Comparison of ENCODE assay signal across 9 cellular contexts in genomic region chr2:9251154-9252001, GRCh38. TPM values are rescaled to one million over a fixed set of nuclear protein-coding genes. Genes with fewer than 3 reads are reported as not detected.
DNase-seq lines count a peak whose midpoint lies in the region; ATAC-seq, FAIRE-seq and TF ChIP-seq lines count a peak whose summit lies in the region.
"Had no signal": no experiment of that assay in that cellular context is flagged by ENCODE, and none has a peak within 500 bp of the region (broad histone marks: within the 10 kb centered on the region; RNA-seq: fewer than 3 reads in every experiment).

No MANE protein-coding gene starts in this region.

- TF ChIP-seq CTCF in epithelial cell of esophagus (IDR thresholded peaks at IDR 0.05; ENCODE audit: insufficient read depth, low read depth, low read length, missing control alignments) = no peak

- peak; percentile 58 for DNase-seq in AG08396 (ENCODE audit: low spot score)
- peak; percentile 78 for DNase-seq in RCC 7860 (ENCODE audit: low spot score)
- DNase-seq in epithelial cell of esophagus (ENCODE audit: low read depth) = peak; percentile 87
- peak; percentile 97 for DNase-seq in myocyte (ENCODE audit: low read depth)
- no peak for DNase-seq in NCI-H2029 (lab: John Stamatoyannopoulos, UW)
- DNase-seq in occipital lobe (lab: John Stamatoyannopoulos, UW) = no peak
- DNase-seq: anterior cingulate cortex had no signal

- no peak for FAIRE-seq in RCC 7860 (lab: Jason Lieb, UNC)

- H3K4me3 ChIP-seq in epithelial cell of esophagus (ENCODE audit: low read length) = no peak overlapping the region

- ATAC-seq in GM19324 (IDR thresholded peaks at IDR 0.05; ENCODE audit: low FRiP score, unreplicated experiment) (no peak), HG02759 (IDR thresholded peaks at IDR 0.05; ENCODE audit: unreplicated experiment) (no peak)

RNA-seq across cellular contexts. Expression of gene ASAP2, which starts 44.8 kb away (rescaled TPM):
- total RNA-seq in myocyte (23.7 and 28.0 TPM in 2 replicates), occipital lobe (31.0 TPM)
- polyA plus RNA-seq in myocyte (2012) = 18.7 TPM

Comparison
In these comparisons a context has a peak if more than half of its experiments do, and no peak if none do; other contexts are left out.
1. DNase-seq: peak in AG08396 (single experiment), RCC 7860 (single experiment), epithelial cell of esophagus (single experiment) and myocyte (single experiment); none in NCI-H2029 (single experiment) and occipital lobe (single experiment).